Comparison of ENCODE assay signal across 24 cellular contexts in genomic region chr6:155974967-155975366, GRCh38.
"Had no signal": no experiment of that assay in that cellular context is flagged by ENCODE, and none has a peak within 500 bp of the region (broad histone marks: within the 10 kb centered on the region; RNA-seq: fewer than 3 reads in every experiment).

No MANE protein-coding gene starts in this region.

- ATAC-seq: activated CD4-positive, CD25-positive, alpha-beta regulatory T cell treated with anti-CD3 and anti-CD28 coated beads, Interleukin-2, amount 50 U/mL, for 24 hours; psoas muscle; right cardiac atrium had no signal

- H3K9me3 Mint-ChIP-seq: activated CD4-positive, alpha-beta T cell treated with anti-CD3 and anti-CD28 coated beads, Interleukin-2, amount 10 ng/mL, durations not matched to agents 7 days and 5 days; activated naive CD4-positive, alpha-beta T cell treated with anti-CD3 and anti-CD28 coated beads, Interleukin-2, amount 10 ng/mL, durations not matched to agents 7 days and 5 days; immature natural killer cell; neural crest cell; stimulated activated naive CD8-positive, alpha-beta T cell treated with anti-CD3 and anti-CD28 coated beads, Interleukin-15, Interleukin-2, amounts not matched to agents 100 ng/mL and 50 ng/mL, for 24 hours had no signal

- H3K9me3 ChIP-seq: adrenal gland, esophagus muscularis mucosa, psoas muscle, suprapubic skin, upper lobe of left lung had no signal

- H3K27me3 ChIP-seq: adrenal gland, esophagus muscularis mucosa, suprapubic skin, upper lobe of left lung had no signal

- H3K4me1 ChIP-seq: adrenal gland, psoas muscle, suprapubic skin, upper lobe of left lung had no signal

- H3K27ac ChIP-seq: adrenal gland, esophagus muscularis mucosa, psoas muscle, skin epidermis, suprapubic skin, upper lobe of left lung had no signal

- H3K36me3 Mint-ChIP-seq: activated naive CD4-positive, alpha-beta T cell treated with anti-CD3 and anti-CD28 coated beads, Interleukin-2, amount 10 ng/mL, durations not matched to agents 7 days and 5 days; immature natural killer cell had no signal

- H3K36me3 ChIP-seq: adrenal gland, esophagus muscularis mucosa, suprapubic skin, upper lobe of left lung had no signal

- DNase-seq: activated CD4-positive, alpha-beta T cell treated with anti-CD3 and anti-CD28 coated beads, Interleukin-2, amount 10 ng/mL, durations not matched to agents 7 days and 5 days; activated CD8-positive, alpha-beta memory T cell treated with anti-CD3 and anti-CD28 coated beads for 24 hours; activated CD8-positive, alpha-beta memory T cell treated with anti-CD3 and anti-CD28 coated beads, Interleukin-2, amount 50 U/mL, for 48 hours; activated effector memory CD4-positive, alpha-beta T cell treated with Interleukin-2 at 50 U/mL for 16 hours; activated naive CD4-positive, alpha-beta T cell treated with anti-CD3 and anti-CD28 coated beads, Interleukin-2, amount 10 ng/mL, durations not matched to agents 7 days and 5 days; activated T-cell treated with anti-CD3 and anti-CD28 coated beads, Interleukin-2, amount 50 U/mL, for 48 hours; adrenal gland; effector CD8-positive, alpha-beta T cell; immature natural killer cell; kidney glomerular epithelial cell; mesenchymal stem cell; psoas muscle; right cardiac atrium; stimulated activated CD4-positive, alpha-beta T cell treated with anti-CD3 and anti-CD28 coated beads, Interleukin-15, amount 100 ng/mL, for 24 hours; stimulated activated CD4-positive, alpha-beta T cell treated with anti-CD3 and anti-CD28 coated beads, Interleukin-2, amount 100 ng/mL, for 48 hours; T-helper 1 cell; T1000 had no signal

- H3K4me3 Mint-ChIP-seq: activated CD4-positive, alpha-beta T cell treated with anti-CD3 and anti-CD28 coated beads, Interleukin-2, amount 10 ng/mL, durations not matched to agents 7 days and 5 days; activated naive CD4-positive, alpha-beta T cell treated with anti-CD3 and anti-CD28 coated beads, Interleukin-2, amount 10 ng/mL, durations not matched to agents 7 days and 5 days; neural crest cell; stimulated activated naive CD8-positive, alpha-beta T cell treated with anti-CD3 and anti-CD28 coated beads, Interleukin-15, Interleukin-2, amounts not matched to agents 100 ng/mL and 50 ng/mL, for 24 hours had no signal

- H3K27ac Mint-ChIP-seq: activated CD4-positive, alpha-beta T cell treated with anti-CD3 and anti-CD28 coated beads, Interleukin-2, amount 10 ng/mL, durations not matched to agents 7 days and 5 days; activated naive CD4-positive, alpha-beta T cell treated with anti-CD3 and anti-CD28 coated beads, Interleukin-2, amount 10 ng/mL, durations not matched to agents 7 days and 5 days; stimulated activated naive CD8-positive, alpha-beta T cell treated with anti-CD3 and anti-CD28 coated beads, Interleukin-15, Interleukin-2, amounts not matched to agents 100 ng/mL and 50 ng/mL, for 24 hours had no signal

- H3K4me3 ChIP-seq: adrenal gland, esophagus muscularis mucosa, psoas muscle, skin epidermis, suprapubic skin, upper lobe of left lung had no signal

- H3K27me3 Mint-ChIP-seq: activated CD4-positive, alpha-beta T cell treated with anti-CD3 and anti-CD28 coated beads, Interleukin-2, amount 10 ng/mL, durations not matched to agents 7 days and 5 days; activated naive CD4-positive, alpha-beta T cell treated with anti-CD3 and anti-CD28 coated beads, Interleukin-2, amount 10 ng/mL, durations not matched to agents 7 days and 5 days; stimulated activated naive CD8-positive, alpha-beta T cell treated with anti-CD3 and anti-CD28 coated beads, Interleukin-15, Interleukin-2, amounts not matched to agents 100 ng/mL and 50 ng/mL, for 24 hours had no signal
